In genomic region chr7:1741751-1742554, GRCh38 we compare ENCODE assay signal across 9 cellular contexts.
DNase-seq lines count a peak whose midpoint lies in the region; ATAC-seq and TF ChIP-seq lines count a peak whose summit lies in the region.
"Had no signal": no experiment of that assay in that cellular context is flagged by ENCODE, and none has a peak within 500 bp of the region (broad histone marks: within the 10 kb centered on the region; RNA-seq: fewer than 3 reads in every experiment).

No MANE protein-coding gene starts in this region.

- POLR2A ChIA-PET in GM10248 (lab: Yijun Ruan, JAX), result no interaction called here

- H3K4ac ChIP-seq in neuronal stem cell (ENCODE audit: low read length), result no peak overlapping the region

- no peak overlapping the region for H2BK120ac ChIP-seq in neuronal stem cell (ENCODE audit: low read depth, low read length)

- H2BK5ac ChIP-seq in neuronal stem cell (ENCODE audit: low read length), result no peak overlapping the region

- H3K36me3 ChIP-seq in neuronal stem cell (replicated peaks in 1 of 2; ENCODE audit: control insufficient read depth in 2 of 2, insufficient read depth in 2 of 2, low read length in 2 of 2), result peaks cover 11 to 48% of the 10 kb centered on the region in 2 donors
- H3K36me3 ChIP-seq: brain microvascular endothelial cell had no signal

- H3K14ac ChIP-seq in neuronal stem cell (ENCODE audit: low read length), result no peak overlapping the region

- no peak overlapping the region for H3K9ac ChIP-seq in neuronal stem cell (ENCODE audit: low read depth, low read length, poor library complexity)

- H2BK12ac ChIP-seq in neuronal stem cell (ENCODE audit: low read length), result no peak overlapping the region

- no peak overlapping the region for H2AK5ac ChIP-seq in neuronal stem cell (ENCODE audit: low read depth, low read length)

- WGBS in neuronal stem cell (ENCODE audit: extremely low coverage in 2 of 2, insufficient read length in 2 of 2, insufficient replicate concordance in 1 of 2), 2 donors, result no CpG with 5 or more reads among the region's 33 CpGs

- H3K9me3 Mint-ChIP-seq in activated naive CD4-positive, alpha-beta T cell treated with anti-CD3 and anti-CD28 coated beads, Interleukin-2, amount 50 U/mL, for 72 hours, result no peaks in the 10 kb centered on the region

- no peak overlapping the region for H4K91ac ChIP-seq in neuronal stem cell (ENCODE audit: low read depth, low read length, poor library complexity)

- CTCF ChIA-PET in GM10248 (lab: Yijun Ruan, JAX), result no interaction called here

- H3K9me3 ChIP-seq in neuronal stem cell (replicated peaks in 1 of 2; ENCODE audit: control insufficient read depth in 2 of 2, insufficient read depth in 1 of 2, low read depth in 1 of 2, low read length in 2 of 2), result no peaks in the 10 kb centered on the region

- H2BK15ac ChIP-seq in neuronal stem cell (ENCODE audit: low read length), result no peak overlapping the region

- peaks cover 0 to 4% of the 10 kb centered on the region in 2 donors for H3K4me1 ChIP-seq in neuronal stem cell (ENCODE audit: control insufficient read depth in 2 of 2, insufficient read depth in 1 of 2, low read depth in 1 of 2, low read length in 2 of 2)

- H2AFZ ChIP-seq in neuronal stem cell (ENCODE audit: low read length), result no peak overlapping the region

- peak overlapping the region in 1 of 2 donors; percentile 63 for H3K4me3 ChIP-seq in neuronal stem cell (ENCODE audit: low read length in 2 of 2)

- peak; percentile 65 for DNase-seq in GM10248 (ENCODE audit: extremely low spot score)
- peak; percentile 67 for DNase-seq in NCI-H146 (lab: John Stamatoyannopoulos, UW)
- DNase-seq in activated naive CD4-positive, alpha-beta T cell treated with anti-CD3 and anti-CD28 coated beads, Interleukin-2, amount 50 U/mL, for 72 hours (ENCODE audit: low spot score in 2 of 2), result no peak
- no peak for DNase-seq in neuronal stem cell (ENCODE audit: low spot score)
- DNase-seq in caudate nucleus (lab: John Stamatoyannopoulos, UW), result no peak

- H3K27ac ChIP-seq in neuronal stem cell (replicated peaks; ENCODE audit: low read length) (no peak overlapping the region), caudate nucleus (ENCODE audit: low read depth, low read length) (no peak overlapping the region)
- H3K27ac ChIP-seq: brain microvascular endothelial cell had no signal

- H3K79me1 ChIP-seq in neuronal stem cell (ENCODE audit: low read depth, low read length), result peaks cover 9% of the 10 kb centered on the region

- peak overlapping the region; percentile 42 for H3K18ac ChIP-seq in neuronal stem cell (ENCODE audit: low read length)

- no peaks in the 10 kb centered on the region for H3K27me3 ChIP-seq in neuronal stem cell (ENCODE audit: control insufficient read depth in 3 of 3, insufficient read depth in 3 of 3, low read depth in 1 of 3, low read length in 3 of 3)
- H3K27me3 ChIP-seq: brain microvascular endothelial cell had no signal

- no peaks in the 10 kb centered on the region for H3K36me3 Mint-ChIP-seq in activated naive CD4-positive, alpha-beta T cell treated with anti-CD3 and anti-CD28 coated beads, Interleukin-2, amount 50 U/mL, for 72 hours

- peak; percentile 22 to 69 for ATAC-seq in activated naive CD4-positive, alpha-beta T cell treated with anti-CD3 and anti-CD28 coated beads, Interleukin-2, amount 50 U/mL, for 72 hours
- ATAC-seq in HG03442 (IDR thresholded peaks at IDR 0.05; ENCODE audit: unreplicated experiment) (no peak), GM21619 (IDR thresholded peaks at IDR 0.05; ENCODE audit: unreplicated experiment) (no peak)

- TF ChIP-seq CTCF in GM10248 (IDR thresholded peaks at IDR 0.05; ENCODE audit: control extremely low read depth, extremely low read depth, low read depth, missing control alignments), result no peak

- no peak overlapping the region for H3K27ac Mint-ChIP-seq in activated naive CD4-positive, alpha-beta T cell treated with anti-CD3 and anti-CD28 coated beads, Interleukin-2, amount 50 U/mL, for 72 hours
- H3K27ac Mint-ChIP-seq: progenitor cell of endocrine pancreas had no signal

- no peak overlapping the region for H4K8ac ChIP-seq in neuronal stem cell (ENCODE audit: low read depth, low read length)

- H3K4me2 ChIP-seq in neuronal stem cell (ENCODE audit: insufficient read depth, low read length, poor library complexity, severe bottlenecking), result no peak overlapping the region

- peak overlapping the region; percentile 75 for H3K23ac ChIP-seq in neuronal stem cell (ENCODE audit: low read depth, low read length, poor library complexity)

Comparison
In these comparisons a context has a peak if more than half of its experiments do, and no peak if none do; other contexts are left out.
1. DNase-seq: peak in GM10248 (single experiment) and NCI-H146 (single experiment); none in activated naive CD4-positive, alpha-beta T cell treated with anti-CD3 and anti-CD28 coated beads, Interleukin-2, amount 50 U/mL, for 72 hours (0 of 2), neuronal stem cell (single experiment) and caudate nucleus (0 of 61).
2. ATAC-seq: peak in activated naive CD4-positive, alpha-beta T cell treated with anti-CD3 and anti-CD28 coated beads, Interleukin-2, amount 50 U/mL, for 72 hours (2 of 2); none in HG03442 (single experiment) and GM21619 (single experiment).